ENCODE assay signal across 20 cellular contexts in the genomic region with DNA sequence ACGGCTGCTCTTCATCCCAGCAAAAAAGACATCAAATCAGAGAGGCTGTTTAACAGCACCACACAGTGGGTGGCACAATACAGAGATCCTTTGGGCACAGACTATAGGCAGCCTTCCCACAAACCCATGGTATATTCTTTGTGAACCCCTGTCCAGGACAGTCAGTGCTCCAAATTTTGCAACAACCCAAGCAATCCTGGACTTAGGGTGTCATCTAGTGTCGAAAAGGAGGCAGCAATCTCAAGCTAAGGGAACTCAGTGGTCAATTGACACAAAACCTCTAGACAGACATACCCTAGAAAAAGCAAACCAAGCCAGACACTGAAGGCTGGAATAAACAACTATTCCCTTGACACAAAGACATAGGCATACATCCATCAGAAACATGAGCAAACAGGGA.
DNase-seq lines count a peak whose midpoint lies in the region; ATAC-seq, FAIRE-seq and TF ChIP-seq lines count a peak whose summit lies in the region.
"Had no signal": no experiment of that assay in that cellular context is flagged by ENCODE, and none has a peak within 500 bp of the region (broad histone marks: within the 10 kb centered on the region; RNA-seq: fewer than 3 reads in every experiment).

No MANE protein-coding gene starts in this region.

- H3K23ac ChIP-seq in mesendoderm (ENCODE audit: low read length) = no peak overlapping the region

- H3K27ac ChIP-seq in HCT116 (ENCODE audit: low read depth, low read length) (no peak overlapping the region), astrocyte (ENCODE audit: low read depth, low read length) (no peak overlapping the region), mesendoderm (ENCODE audit: low read depth, low read length) (no peak overlapping the region)
- H3K27ac ChIP-seq: KMS-11 had no signal

- H3K4me3 ChIP-seq in HCT116 (replicated peaks in 1 of 2; ENCODE audit: low read depth in 1 of 2, low read length in 2 of 2) = no peak overlapping the region
- H3K4me3 ChIP-seq in astrocyte (ENCODE audit: insufficient read depth, low read depth, low read length) = no peak overlapping the region
- no peak overlapping the region for H3K4me3 ChIP-seq in mesendoderm (ENCODE audit: low read length)
- H3K4me3 ChIP-seq: MG63 had no signal

- no peaks in the 10 kb centered on the region for H3K9me3 Mint-ChIP-seq in astrocyte (ENCODE audit: unreplicated experiment)
- H3K9me3 Mint-ChIP-seq: CD14-positive monocyte had no signal

- no peaks in the 10 kb centered on the region for H3K9me2 ChIP-seq in HCT116 (ENCODE audit: insufficient read depth)

- TF ChIP-seq CTCF in GM10266 (IDR thresholded peaks at IDR 0.05; ENCODE audit: control insufficient read depth, insufficient read depth, low read depth, missing control alignments) (peak; percentile 11), HCT116 (IDR thresholded peaks at IDR 0.05 in 2 of 3, conservative IDR thresholded peaks at IDR 0.05 in 1 of 3; ENCODE audit: borderline replicate concordance in 1 of 3, insufficient read depth in 1 of 3, low read depth in 2 of 3, low read length in 2 of 3) (no peak), astrocyte (IDR thresholded peaks at IDR 0.05; ENCODE audit: insufficient read depth, low read depth, low read length) (no peak)

- peaks cover 10% of the 10 kb centered on the region for H3K27me3 Mint-ChIP-seq in astrocyte (ENCODE audit: low read depth, unreplicated experiment)

- H3K9me3 ChIP-seq in HCT116 (ENCODE audit: control insufficient read depth in 1 of 2, insufficient read depth in 1 of 2, low read depth in 1 of 2, low read length in 2 of 2) = no peaks in the 10 kb centered on the region
- H3K9me3 ChIP-seq in astrocyte (ENCODE audit: insufficient read depth, low read depth, low read length) = no peaks in the 10 kb centered on the region
- H3K9me3 ChIP-seq: MG63 had no signal

- no peaks in the 10 kb centered on the region for H3K4me1 Mint-ChIP-seq in astrocyte (ENCODE audit: low read depth, unreplicated experiment)
- H3K4me1 Mint-ChIP-seq: CD14-positive monocyte had no signal

- H2BK120ac ChIP-seq in mesendoderm (ENCODE audit: low read depth, low read length) = no peak overlapping the region

- TF ChIP-seq RAD21 in HCT116 (IDR thresholded peaks at IDR 0.05; ENCODE audit: low read depth) = peak; percentile 24; the same call in 1 of the 2 replicates

- no peak overlapping the region for H3K4ac ChIP-seq in mesendoderm (ENCODE audit: low read depth, low read length)

- no peak overlapping the region for H3K4me2 ChIP-seq in HCT116 (ENCODE audit: low read length)
- no peak overlapping the region for H3K4me2 ChIP-seq in astrocyte (ENCODE audit: low read length)
- H3K4me2 ChIP-seq in mesendoderm (ENCODE audit: low read length) = no peak overlapping the region
- H3K4me2 ChIP-seq: KMS-11 had no signal

- BruUV-seq in HCT116 (replicated peaks; lab: Mats Ljungman, UMichigan) = no TSS peak

- DNase-seq in GM10266 (ENCODE audit: extremely low spot score) = no peak
- no peak for DNase-seq in HCT116 (ENCODE audit: low read depth, low spot score)
- no peak for DNase-seq in astrocyte (ENCODE audit: low read depth)
- DNase-seq in mesendoderm = peak; percentile 14
- no peak for DNase-seq in HUDEP-2 (lab: John Stamatoyannopoulos, UW; ENCODE audit: unreplicated experiment in 76 of 76)
- DNase-seq in stimulated activated CD4-positive, alpha-beta T cell treated with anti-CD3 and anti-CD28 coated beads, Interleukin-2, amount 100 ng/mL, for 48 hours = no peak
- DNase-seq: DMS79 treated with DMSO at 0.1 percent for 48 hours, GF-D8, MG63, NCI-H187 treated with DMSO at 0.1 percent for 48 hours, NCI-H2171, NCI-H82, SHP77 had no signal

- CTCF ChIA-PET in HCT116 (lab: Charles Lee) = interaction anchor here (1.3 kb wide), 1 partner anchor 357 kb away, joined by 10 read pairs; no protein-coding TSS in a partner anchor

- H4K5ac ChIP-seq in mesendoderm (ENCODE audit: low read length) = no peak overlapping the region

- H4K20me1 ChIP-seq in HCT116 (ENCODE audit: insufficient read depth) = no peaks in the 10 kb centered on the region
- H4K20me1 ChIP-seq in astrocyte (ENCODE audit: insufficient read depth, low read length) = no peaks in the 10 kb centered on the region

- H3K18ac ChIP-seq in mesendoderm (ENCODE audit: low read length) = no peak overlapping the region

- no CpG with 5 or more reads among the region's 2 CpGs for WGBS in mesendoderm (ENCODE audit: extremely low coverage, insufficient coverage, low lambda C conversion rate)

- no peaks in the 10 kb centered on the region for H3K4me1 ChIP-seq in HCT116 (ENCODE audit: control insufficient read depth in 1 of 2, insufficient read depth in 2 of 2, low read length in 2 of 2)
- H3K4me1 ChIP-seq in astrocyte (ENCODE audit: insufficient read depth, low read length) = no peaks in the 10 kb centered on the region
- no peaks in the 10 kb centered on the region for H3K4me1 ChIP-seq in mesendoderm (ENCODE audit: control insufficient read depth, low read depth, low read length)

- peak; percentile 78 for FAIRE-seq in astrocyte (lab: Jason Lieb, UNC)
- FAIRE-seq: H54, HepG2, RCC 7860 had no signal

- H3K27me3 ChIP-seq in HCT116 (ENCODE audit: insufficient read depth, low read length) (0 out of 2 replicates have a peak, but pooled peaks cover 2% of the 10 kb centered on the region), astrocyte (ENCODE audit: insufficient read depth, low read length) (no peaks in the 10 kb centered on the region), mesendoderm (ENCODE audit: insufficient read depth, low read length, poor library complexity) (no peaks in the 10 kb centered on the region)
- H3K27me3 ChIP-seq: MG63 had no signal

- H2BK15ac ChIP-seq in mesendoderm (replicated peaks; ENCODE audit: low read depth) = no peak overlapping the region

- H3K36me3 Mint-ChIP-seq in astrocyte (ENCODE audit: low read depth, unreplicated experiment) = no peaks in the 10 kb centered on the region
- H3K36me3 Mint-ChIP-seq: CD14-positive monocyte had no signal

- H2AFZ ChIP-seq in HCT116 (ENCODE audit: low read depth, low read length, poor library complexity, severe bottlenecking) (no peak overlapping the region), astrocyte (ENCODE audit: low read depth, low read length) (no peak overlapping the region)

- intact Hi-C loops in HCT116 (cut with micrococcal nuclease) = no loop called here

- no peak overlapping the region for H3K27ac Mint-ChIP-seq in astrocyte (ENCODE audit: unreplicated experiment)
- H3K27ac Mint-ChIP-seq: CD14-positive monocyte had no signal

- RAD21 ChIA-PET in HCT116 (lab: Charles Lee; ENCODE audit: low non-redundant PET in 1 of 2, low total read pairs in 2 of 2, uncharacterized antibody in 2 of 2, unreplicated experiment in 2 of 2) = no interaction called here

- no peaks in the 10 kb centered on the region for H3K79me1 ChIP-seq in mesendoderm (ENCODE audit: low read length)

- no peak overlapping the region for H4K8ac ChIP-seq in mesendoderm (ENCODE audit: low read depth, low read length)

- H3K56ac ChIP-seq in mesendoderm (ENCODE audit: low read length) = no peak overlapping the region

- POLR2A ChIA-PET in HCT116 (lab: Charles Lee) = no interaction called here

- H3K9ac ChIP-seq in HCT116 (ENCODE audit: low read length) = no peak overlapping the region
- no peak overlapping the region for H3K9ac ChIP-seq in astrocyte (ENCODE audit: low read length)
- H3K9ac ChIP-seq in mesendoderm (ENCODE audit: low read length) = no peak overlapping the region
- H3K9ac ChIP-seq: KMS-11 had no signal

- TF ChIP-seq POLR2A in HCT116 (IDR thresholded peaks at IDR 0.05; ENCODE audit: borderline replicate concordance, extremely low read depth, insufficient read depth, insufficient read length) = no peak

- H3K4me3 Mint-ChIP-seq in astrocyte (ENCODE audit: unreplicated experiment) = no peak overlapping the region
- H3K4me3 Mint-ChIP-seq: CD14-positive monocyte had no signal

- no peak overlapping the region for H2BK5ac ChIP-seq in mesendoderm (ENCODE audit: low read length)

- H3K36me3 ChIP-seq in HCT116 (ENCODE audit: control insufficient read depth in 1 of 2, insufficient read depth in 2 of 2, low read length in 2 of 2) (no peaks in the 10 kb centered on the region), astrocyte (ENCODE audit: insufficient read depth, low read length) (no peaks in the 10 kb centered on the region), mesendoderm (ENCODE audit: control insufficient read depth, insufficient read depth, low read length) (no peaks in the 10 kb centered on the region)
- H3K36me3 ChIP-seq: MG63 had no signal

- ATAC-seq in HCT116 (no peak), GM21515 (IDR thresholded peaks at IDR 0.05; ENCODE audit: unreplicated experiment) (no peak), GM18858 (IDR thresholded peaks at IDR 0.05; ENCODE audit: unreplicated experiment) (no peak)
- ATAC-seq: HepG2 had no signal

- H3K79me2 ChIP-seq in HCT116 (ENCODE audit: insufficient read depth, low read length) (no peaks in the 10 kb centered on the region), astrocyte (ENCODE audit: insufficient read depth, low read length) (no peaks in the 10 kb centered on the region), mesendoderm (ENCODE audit: control insufficient read depth, insufficient read depth, low read length) (no peaks in the 10 kb centered on the region)

- no peak overlapping the region for H2AK5ac ChIP-seq in mesendoderm (ENCODE audit: low read length)

TF ChIP-seq in HCT116, 20 proteins besides CTCF, POLR2A, EP300 and RAD21 (continues in another document):
- TF ChIP-seq, protein P1, sequence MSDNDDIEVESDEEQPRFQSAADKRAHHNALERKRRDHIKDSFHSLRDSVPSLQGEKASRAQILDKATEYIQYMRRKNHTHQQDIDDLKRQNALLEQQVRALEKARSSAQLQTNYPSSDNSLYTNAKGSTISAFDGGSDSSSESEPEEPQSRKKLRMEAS (IDR thresholded peaks at IDR 0.05) = no peak
- TF ChIP-seq EZH2phosphoT487 (IDR thresholded peaks at IDR 0.05; ENCODE audit: borderline replicate concordance) (no peak), FOSL1 (IDR thresholded peaks at IDR 0.05; ENCODE audit: low read depth) (no peak), ZNF274 (IDR thresholded peaks at IDR 0.05; ENCODE audit: low read depth, low read length) (no peak), SP1 (IDR thresholded peaks at IDR 0.05; ENCODE audit: low read depth) (no peak), ELF1 (IDR thresholded peaks at IDR 0.05; ENCODE audit: borderline replicate concordance, low read depth) (no peak), ZFX (IDR thresholded peaks at IDR 0.05) (no peak), SIN3A (IDR thresholded peaks at IDR 0.05; ENCODE audit: low read depth) (no peak), CEBPB (IDR thresholded peaks at IDR 0.05; ENCODE audit: low read depth) (no peak), EGR1 (IDR thresholded peaks at IDR 0.05; ENCODE audit: low read depth) (no peak), YY1 (IDR thresholded peaks at IDR 0.05; ENCODE audit: extremely low read depth, insufficient replicate concordance, low read depth, low read length) (no peak), TCF7L2 (IDR thresholded peaks at IDR 0.05; ENCODE audit: borderline replicate concordance, extremely low read depth, insufficient read depth, insufficient read length) (no peak)
- TF ChIP-seq, protein P2, sequence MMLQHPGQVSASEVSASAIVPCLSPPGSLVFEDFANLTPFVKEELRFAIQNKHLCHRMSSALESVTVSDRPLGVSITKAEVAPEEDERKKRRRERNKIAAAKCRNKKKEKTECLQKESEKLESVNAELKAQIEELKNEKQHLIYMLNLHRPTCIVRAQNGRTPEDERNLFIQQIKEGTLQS (IDR thresholded peaks at IDR 0.05) = no peak
